ENCODE assay signal across 26 cellular contexts in the genomic region with DNA sequence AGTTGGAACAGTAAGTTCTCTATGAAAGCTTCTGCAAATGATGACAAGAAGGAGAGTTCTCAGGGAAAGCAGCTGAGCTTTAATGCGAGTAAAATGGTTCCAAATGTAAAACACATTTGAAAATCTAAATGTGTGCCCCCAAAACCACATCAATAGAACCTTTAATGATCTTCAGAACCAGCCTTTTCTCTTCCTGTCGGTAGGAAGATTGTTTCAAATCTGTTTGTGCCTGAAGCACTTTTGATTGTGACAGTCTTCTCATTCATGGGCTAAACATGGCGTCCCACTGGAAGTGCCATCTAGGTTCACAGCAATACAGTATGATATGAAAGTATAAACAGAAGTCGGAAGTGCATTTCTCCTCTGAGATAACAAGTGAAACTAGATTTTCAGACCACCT.
DNase-seq lines count a peak whose midpoint lies in the region; ATAC-seq and TF ChIP-seq lines count a peak whose summit lies in the region.
"Had no signal": no experiment of that assay in that cellular context is flagged by ENCODE, and none has a peak within 500 bp of the region (broad histone marks: within the 10 kb centered on the region; RNA-seq: fewer than 3 reads in every experiment).

No MANE protein-coding gene starts in this region.

- intact Hi-C loops in CD4-positive, alpha-beta memory T cell (cut with micrococcal nuclease) = no loop called here

- CTCF ChIA-PET in CD4-positive, alpha-beta memory T cell (lab: Charles Lee; ENCODE audit: partially characterized antibody) = interaction anchor here (0.7 kb wide), 1 partner anchor 1819 kb away, joined by 4 read pairs; no protein-coding TSS in a partner anchor

- no peaks in the 10 kb centered on the region for H3K4me1 Mint-ChIP-seq in CD4-positive, alpha-beta memory T cell
- H3K4me1 Mint-ChIP-seq: B cell; CD8-positive, alpha-beta memory T cell had no signal

- peaks cover 0 to 1% of the 10 kb centered on the region in 2 donors for H3K27me3 Mint-ChIP-seq in CD4-positive, alpha-beta memory T cell
- H3K27me3 Mint-ChIP-seq: B cell; CD8-positive, alpha-beta memory T cell; IgD-negative memory B cell had no signal

- 65 to 76% methylated on average over 4 of the region's 4 CpGs for WGBS in upper lobe of left lung, 2 donors

- H3K4me1 ChIP-seq in DND-41 (ENCODE audit: insufficient read depth, low read length) = peaks cover 32% of the 10 kb centered on the region
- no peaks in the 10 kb centered on the region for H3K4me1 ChIP-seq in neuron (ENCODE audit: insufficient read depth, low read length)
- H3K4me1 ChIP-seq in upper lobe of left lung = no peaks in the 10 kb centered on the region
- no peaks in the 10 kb centered on the region for H3K4me1 ChIP-seq in CD4-positive, alpha-beta memory T cell (ENCODE audit: insufficient read depth, low read length)
- H3K4me1 ChIP-seq: A549 had no signal

- H3K27ac ChIP-seq in DND-41 (ENCODE audit: low read length) (peak overlapping the region; percentile 56), SU-DHL-6 (ENCODE audit: low read depth, low read length) (no peak overlapping the region), upper lobe of left lung (no peak overlapping the region)
- H3K27ac ChIP-seq in CD4-positive, alpha-beta memory T cell (ENCODE audit: low read depth, low read length) = no peak overlapping the region
- H3K27ac ChIP-seq: A549, C4-2B, GM23248, HL-60, SK-N-MC had no signal

- H3K4me2 ChIP-seq in DND-41 (ENCODE audit: insufficient read depth, low read length) = peak overlapping the region; percentile 58
- H3K4me2 ChIP-seq in SU-DHL-6 (ENCODE audit: low read depth, low read length, poor library complexity, severe bottlenecking) = no peak overlapping the region
- H3K4me2 ChIP-seq: A549 had no signal

- H3K4me3 Mint-ChIP-seq in CD4-positive, alpha-beta memory T cell = no peak overlapping the region
- H3K4me3 Mint-ChIP-seq: B cell; CD8-positive, alpha-beta memory T cell; IgD-negative memory B cell; T-helper 17 cell had no signal

- no peak for TF ChIP-seq POLR2A in upper lobe of left lung (IDR thresholded peaks at IDR 0.05)

- H3K27ac Mint-ChIP-seq in CD4-positive, alpha-beta memory T cell = no peak overlapping the region
- H3K27ac Mint-ChIP-seq: B cell; CD8-positive, alpha-beta memory T cell; IgD-negative memory B cell; T-helper 17 cell had no signal

- no peaks in the 10 kb centered on the region for H3K36me3 ChIP-seq in DND-41 (ENCODE audit: insufficient read depth, low read length)
- H3K36me3 ChIP-seq in SU-DHL-6 (ENCODE audit: low read length) = no peaks in the 10 kb centered on the region
- H3K36me3 ChIP-seq in neuron (ENCODE audit: insufficient read depth, low read length) = no peaks in the 10 kb centered on the region
- H3K36me3 ChIP-seq in upper lobe of left lung = no peaks in the 10 kb centered on the region
- no peaks in the 10 kb centered on the region for H3K36me3 ChIP-seq in CD4-positive, alpha-beta memory T cell (ENCODE audit: insufficient read depth, low read length)
- H3K36me3 ChIP-seq: HAP-1 had no signal

- peak; percentile 45 for DNase-seq in DND-41
- DNase-seq in Jurkat, Clone E6-1 (ENCODE audit: low read depth, low spot score) = peak; percentile 53
- no peak for DNase-seq in NCI-H1105 (lab: John Stamatoyannopoulos, UW)
- no peak for DNase-seq in upper lobe of left lung
- no peak for DNase-seq in CD4-positive, alpha-beta memory T cell
- DNase-seq: Calu3; CD8-positive, alpha-beta memory T cell; GM23248; NCI-H1092; NCI-H1436; NCI-H2107; NCI-H446; NCI-H526 treated with DMSO at 0.1 percent for 48 hours; SHP77 treated with DMSO at 0.1 percent for 48 hours; SW 1271; T-helper 17 cell had no signal

- H3K9me3 Mint-ChIP-seq in CD4-positive, alpha-beta memory T cell = no peaks in the 10 kb centered on the region

- TF ChIP-seq EP300 in upper lobe of left lung (IDR thresholded peaks at IDR 0.05) = no peak

- H3K4me3 ChIP-seq in DND-41 (ENCODE audit: low read depth in 1 of 2, low read length in 2 of 2) (peak overlapping the region in 1 of 2 experiments; percentile 32; a peak in 2 of 4 replicates), SU-DHL-6 (ENCODE audit: insufficient read depth, low read length, poor library complexity, severe bottlenecking) (no peak overlapping the region), neuron (ENCODE audit: low read length) (no peak overlapping the region), upper lobe of left lung (no peak overlapping the region)
- H3K4me3 ChIP-seq in Jurkat, Clone E6-1 (ENCODE audit: low read length) = no peak overlapping the region
- H3K4me3 ChIP-seq in CD4-positive, alpha-beta memory T cell (ENCODE audit: low read length in 2 of 2) = no peak overlapping the region
- H3K4me3 ChIP-seq: A549, GM23248, HAP-1, SK-N-MC had no signal

- no peaks in the 10 kb centered on the region for H3K9me2 ChIP-seq in SU-DHL-6 (replicated peaks; ENCODE audit: insufficient read depth, low read length)

- TF ChIP-seq CTCF in DND-41 (IDR thresholded peaks at IDR 0.05; ENCODE audit: borderline replicate concordance, extremely low read depth, low read length, poor library complexity, severe bottlenecking) (no peak), SU-DHL-6 (IDR thresholded peaks at IDR 0.05; ENCODE audit: insufficient read depth, low read length, poor library complexity, severe bottlenecking) (no peak), upper lobe of left lung (IDR thresholded peaks at IDR 0.05) (no peak)

- no peaks in the 10 kb centered on the region for H3K36me3 Mint-ChIP-seq in CD4-positive, alpha-beta memory T cell
- H3K36me3 Mint-ChIP-seq: CD8-positive, alpha-beta memory T cell; IgD-negative memory B cell had no signal

- H3K27me3 ChIP-seq in DND-41 (ENCODE audit: insufficient read depth, low read length, poor library complexity) (no peaks in the 10 kb centered on the region), SU-DHL-6 (ENCODE audit: low read length) (no peaks in the 10 kb centered on the region), neuron (ENCODE audit: insufficient read depth, low read length) (no peaks in the 10 kb centered on the region), upper lobe of left lung (no peaks in the 10 kb centered on the region)
- H3K27me3 ChIP-seq in CD4-positive, alpha-beta memory T cell (ENCODE audit: insufficient read depth, low read length) = no peaks in the 10 kb centered on the region

- no peaks in the 10 kb centered on the region for H3F3A ChIP-seq in SU-DHL-6 (ENCODE audit: insufficient read depth)

- ATAC-seq in DND-41 (ENCODE audit: insufficient read depth, low read depth) = peak; percentile 80
- no peak for ATAC-seq in upper lobe of left lung (ENCODE audit: low FRiP score in 2 of 2)
- ATAC-seq: A549, Panc1, T-helper 17 cell had no signal

- H3K9ac ChIP-seq in DND-41 (ENCODE audit: low read depth, low read length) (peak overlapping the region; percentile 3; the same call in 1 of the 2 replicates), SU-DHL-6 (ENCODE audit: low read length) (no peak overlapping the region)
- H3K9ac ChIP-seq: GM23248 had no signal

- H3K79me2 ChIP-seq in DND-41 (ENCODE audit: insufficient read depth, low read length) (no peaks in the 10 kb centered on the region), SU-DHL-6 (ENCODE audit: insufficient read depth, low read length) (no peaks in the 10 kb centered on the region)

- POLR2A ChIA-PET in CD4-positive, alpha-beta memory T cell (lab: Charles Lee; ENCODE audit: partially characterized antibody) = no interaction called here

- H4K20me1 ChIP-seq in DND-41 (ENCODE audit: insufficient read depth, low read length) = no peaks in the 10 kb centered on the region
- H4K20me1 ChIP-seq in SU-DHL-6 (ENCODE audit: low read depth, low read length) = no peaks in the 10 kb centered on the region

- no peaks in the 10 kb centered on the region for H3K9me3 ChIP-seq in DND-41 (ENCODE audit: insufficient read depth, low read length, severe bottlenecking)
- H3K9me3 ChIP-seq in SU-DHL-6 (ENCODE audit: insufficient read depth, low read length) = no peaks in the 10 kb centered on the region
- H3K9me3 ChIP-seq in neuron (ENCODE audit: low read length) = no peaks in the 10 kb centered on the region
- no peaks in the 10 kb centered on the region for H3K9me3 ChIP-seq in upper lobe of left lung
- H3K9me3 ChIP-seq in CD4-positive, alpha-beta memory T cell (ENCODE audit: control insufficient read depth in 1 of 2, low read length in 2 of 2) = no peaks in the 10 kb centered on the region
- H3K9me3 ChIP-seq: A549, HAP-1 had no signal

- H2AFZ ChIP-seq in DND-41 (ENCODE audit: low read depth, low read length) (peak overlapping the region; percentile 57), SU-DHL-6 (ENCODE audit: low read depth, low read length, severe bottlenecking) (peak overlapping the region; percentile 25), neuron (ENCODE audit: low read depth, low read length) (peak overlapping the region; percentile 63)
- H2AFZ ChIP-seq: GM23248 had no signal

Comparison
In these comparisons a context has a peak if more than half of its experiments do, and no peak if none do; other contexts are left out.
1. DNase-seq: peak in DND-41 (single experiment) and Jurkat, Clone E6-1 (single experiment); none in NCI-H1105 (single experiment), upper lobe of left lung (0 of 2) and CD4-positive, alpha-beta memory T cell (0 of 5).
2. Peak in every context shown above with its lines, with median percentiles within 50 percentile points of each other: H2AFZ ChIP-seq.